1 cellular context compared by ENCODE assay signal in genomic region chr13:98672947-98673545, GRCh38.
TF ChIP-seq lines count a peak whose summit lies in the region.

No MANE protein-coding gene starts in this region.

TF ChIP-seq in HepG2, 621 proteins besides CTCF, POLR2A, EP300 and RAD21 (continued from another document and continues in another):
- TF ChIP-seq ZNF687 (CRISPR knock-in tag; IDR thresholded peaks at IDR 0.05) (peak; percentile 34; the same call in 1 of the 2 replicates), NAIF1 (CRISPR knock-in tag; IDR thresholded peaks at IDR 0.05; ENCODE audit: borderline replicate concordance) (no peak), ZNF777 (CRISPR knock-in tag; IDR thresholded peaks at IDR 0.05) (no peak), CEBPB (IDR thresholded peaks at IDR 0.05; ENCODE audit: borderline replicate concordance, low read depth, low read length) (no peak), PITX1 (CRISPR knock-in tag; IDR thresholded peaks at IDR 0.05) (no peak), ATRX (CRISPR knock-in tag; IDR thresholded peaks at IDR 0.05; ENCODE audit: borderline replicate concordance) (no peak), CCAR2 (optimal IDR thresholded peaks at IDR 0.05; ENCODE audit: low read depth, low read length) (no peak), MED8 (CRISPR knock-in tag; IDR thresholded peaks at IDR 0.05; ENCODE audit: insufficient replicate concordance) (no peak), ZNF776 (CRISPR knock-in tag; IDR thresholded peaks at IDR 0.05) (no peak), ZFP90 (CRISPR knock-in tag; IDR thresholded peaks at IDR 0.05; ENCODE audit: borderline replicate concordance) (no peak), CEBPG (CRISPR knock-in tag; IDR thresholded peaks at IDR 0.05) (peak; percentile 21; the same call in 1 of the 2 replicates), ZFP1 (CRISPR knock-in tag; IDR thresholded peaks at IDR 0.05) (no peak), MED1 (CRISPR knock-in tag; IDR thresholded peaks at IDR 0.05) (peak; percentile 42; the same call in 1 of the 2 replicates), ZHX1 (CRISPR knock-in tag; IDR thresholded peaks at IDR 0.05; ENCODE audit: low read depth) (no peak), FOXA3 (CRISPR knock-in tag; IDR thresholded peaks at IDR 0.05) (no peak), HNF4A (CRISPR knock-in tag; IDR thresholded peaks at IDR 0.05) (peak; percentile 79), MLXIP (CRISPR knock-in tag; IDR thresholded peaks at IDR 0.05; ENCODE audit: borderline replicate concordance) (no peak), ZNF766 (CRISPR knock-in tag; IDR thresholded peaks at IDR 0.05; ENCODE audit: borderline replicate concordance) (no peak), ZNF546 (CRISPR knock-in tag; conservative IDR thresholded peaks at IDR 0.05) (no peak), MTA1 (CRISPR knock-in tag; IDR thresholded peaks at IDR 0.05; ENCODE audit: borderline replicate concordance) (no peak), NR2C2 (CRISPR knock-in tag; IDR thresholded peaks at IDR 0.05; ENCODE audit: borderline replicate concordance) (peak; percentile 70), ZNF280D (CRISPR knock-in tag; IDR thresholded peaks at IDR 0.05) (no peak), ZNF615 (CRISPR knock-in tag; IDR thresholded peaks at IDR 0.05; ENCODE audit: borderline replicate concordance) (no peak), ZNF230 (CRISPR knock-in tag; IDR thresholded peaks at IDR 0.05) (0 out of 2 replicates have a peak, but pooled peaks have one; percentile 25)
- TF ChIP-seq, protein P1, sequence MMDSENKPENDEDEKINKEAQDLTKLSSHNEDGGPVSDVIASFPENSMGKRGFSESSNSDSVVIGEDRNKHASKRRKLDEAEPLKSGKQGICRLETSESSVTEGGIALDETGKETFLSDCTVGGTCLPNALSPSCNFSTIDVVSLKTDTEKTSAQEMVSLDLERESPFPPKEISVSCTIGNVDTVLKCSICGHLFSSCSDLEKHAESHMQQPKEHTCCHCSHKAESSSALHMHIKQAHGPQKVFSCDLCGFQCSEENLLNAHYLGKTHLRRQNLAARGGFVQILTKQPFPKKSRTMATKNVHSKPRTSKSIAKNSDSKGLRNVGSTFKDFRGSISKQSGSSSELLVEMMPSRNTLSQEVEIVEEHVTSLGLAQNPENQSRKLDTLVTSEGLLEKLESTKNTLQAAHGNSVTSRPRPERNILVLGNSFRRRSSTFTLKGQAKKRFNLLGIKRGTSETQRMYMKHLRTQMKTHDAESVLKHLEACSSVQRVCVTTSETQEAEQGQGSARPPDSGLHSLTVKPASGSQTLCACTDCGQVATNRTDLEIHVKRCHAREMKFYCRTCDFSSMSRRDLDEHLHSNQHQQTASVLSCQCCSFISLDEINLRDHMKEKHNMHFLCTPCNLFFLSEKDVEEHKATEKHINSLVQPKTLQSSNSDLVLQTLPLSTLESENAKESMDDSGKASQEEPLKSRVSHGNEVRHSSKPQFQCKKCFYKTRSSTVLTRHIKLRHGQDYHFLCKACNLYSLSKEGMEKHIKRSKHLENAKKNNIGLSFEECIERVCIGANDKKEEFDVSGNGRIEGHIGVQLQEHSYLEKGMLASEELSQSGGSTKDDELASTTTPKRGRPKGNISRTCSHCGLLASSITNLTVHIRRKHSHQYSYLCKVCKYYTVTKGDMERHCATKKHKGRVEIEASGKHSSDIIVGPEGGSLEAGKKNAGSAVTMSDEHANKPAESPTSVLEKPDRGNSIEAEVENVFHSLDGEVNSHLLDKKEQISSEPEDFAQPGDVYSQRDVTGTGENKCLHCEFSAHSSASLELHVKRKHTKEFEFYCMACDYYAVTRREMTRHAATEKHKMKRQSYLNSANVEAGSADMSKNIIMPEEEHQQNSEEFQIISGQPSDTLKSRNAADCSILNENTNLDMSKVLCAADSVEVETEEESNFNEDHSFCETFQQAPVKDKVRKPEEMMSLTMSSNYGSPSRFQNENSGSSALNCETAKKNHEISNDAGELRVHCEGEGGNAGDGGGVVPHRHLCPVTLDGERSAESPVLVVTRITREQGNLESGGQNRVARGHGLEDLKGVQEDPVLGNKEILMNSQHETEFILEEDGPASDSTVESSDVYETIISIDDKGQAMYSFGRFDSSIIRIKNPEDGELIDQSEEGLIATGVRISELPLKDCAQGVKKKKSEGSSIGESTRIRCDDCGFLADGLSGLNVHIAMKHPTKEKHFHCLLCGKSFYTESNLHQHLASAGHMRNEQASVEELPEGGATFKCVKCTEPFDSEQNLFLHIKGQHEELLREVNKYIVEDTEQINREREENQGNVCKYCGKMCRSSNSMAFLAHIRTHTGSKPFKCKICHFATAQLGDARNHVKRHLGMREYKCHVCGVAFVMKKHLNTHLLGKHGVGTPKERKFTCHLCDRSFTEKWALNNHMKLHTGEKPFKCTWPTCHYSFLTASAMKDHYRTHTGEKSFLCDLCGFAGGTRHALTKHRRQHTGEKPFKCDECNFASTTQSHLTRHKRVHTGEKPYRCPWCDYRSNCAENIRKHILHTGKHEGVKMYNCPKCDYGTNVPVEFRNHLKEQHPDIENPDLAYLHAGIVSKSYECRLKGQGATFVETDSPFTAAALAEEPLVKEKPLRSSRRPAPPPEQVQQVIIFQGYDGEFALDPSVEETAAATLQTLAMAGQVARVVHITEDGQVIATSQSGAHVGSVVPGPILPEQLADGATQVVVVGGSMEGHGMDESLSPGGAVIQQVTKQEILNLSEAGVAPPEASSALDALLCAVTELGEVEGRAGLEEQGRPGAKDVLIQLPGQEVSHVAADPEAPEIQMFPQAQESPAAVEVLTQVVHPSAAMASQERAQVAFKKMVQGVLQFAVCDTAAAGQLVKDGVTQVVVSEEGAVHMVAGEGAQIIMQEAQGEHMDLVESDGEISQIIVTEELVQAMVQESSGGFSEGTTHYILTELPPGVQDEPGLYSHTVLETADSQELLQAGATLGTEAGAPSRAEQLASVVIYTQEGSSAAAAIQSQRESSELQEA (CRISPR knock-in tag; IDR thresholded peaks at IDR 0.05; ENCODE audit: not compliant biosample characterization): no peak
- TF ChIP-seq, protein P2, sequence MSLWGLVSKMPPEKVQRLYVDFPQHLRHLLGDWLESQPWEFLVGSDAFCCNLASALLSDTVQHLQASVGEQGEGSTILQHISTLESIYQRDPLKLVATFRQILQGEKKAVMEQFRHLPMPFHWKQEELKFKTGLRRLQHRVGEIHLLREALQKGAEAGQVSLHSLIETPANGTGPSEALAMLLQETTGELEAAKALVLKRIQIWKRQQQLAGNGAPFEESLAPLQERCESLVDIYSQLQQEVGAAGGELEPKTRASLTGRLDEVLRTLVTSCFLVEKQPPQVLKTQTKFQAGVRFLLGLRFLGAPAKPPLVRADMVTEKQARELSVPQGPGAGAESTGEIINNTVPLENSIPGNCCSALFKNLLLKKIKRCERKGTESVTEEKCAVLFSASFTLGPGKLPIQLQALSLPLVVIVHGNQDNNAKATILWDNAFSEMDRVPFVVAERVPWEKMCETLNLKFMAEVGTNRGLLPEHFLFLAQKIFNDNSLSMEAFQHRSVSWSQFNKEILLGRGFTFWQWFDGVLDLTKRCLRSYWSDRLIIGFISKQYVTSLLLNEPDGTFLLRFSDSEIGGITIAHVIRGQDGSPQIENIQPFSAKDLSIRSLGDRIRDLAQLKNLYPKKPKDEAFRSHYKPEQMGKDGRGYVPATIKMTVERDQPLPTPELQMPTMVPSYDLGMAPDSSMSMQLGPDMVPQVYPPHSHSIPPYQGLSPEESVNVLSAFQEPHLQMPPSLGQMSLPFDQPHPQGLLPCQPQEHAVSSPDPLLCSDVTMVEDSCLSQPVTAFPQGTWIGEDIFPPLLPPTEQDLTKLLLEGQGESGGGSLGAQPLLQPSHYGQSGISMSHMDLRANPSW (CRISPR knock-in tag; IDR thresholded peaks at IDR 0.05; ENCODE audit: borderline replicate concordance): peak; percentile 35; the same call in 1 of the 2 replicates
